In genomic region chr1:182615468-182616129, GRCh38 we compare ENCODE assay signal across 2 cellular contexts.
TF ChIP-seq lines count a peak whose summit lies in the region.

No MANE protein-coding gene starts in this region.

TF ChIP-seq in SK-N-SH treated with all-trans-retinoic acid at 6 μM for 48 hours, 23 proteins besides CTCF, POLR2A, EP300 and RAD21 (continued from another document):
- TF ChIP-seq, protein P1, sequence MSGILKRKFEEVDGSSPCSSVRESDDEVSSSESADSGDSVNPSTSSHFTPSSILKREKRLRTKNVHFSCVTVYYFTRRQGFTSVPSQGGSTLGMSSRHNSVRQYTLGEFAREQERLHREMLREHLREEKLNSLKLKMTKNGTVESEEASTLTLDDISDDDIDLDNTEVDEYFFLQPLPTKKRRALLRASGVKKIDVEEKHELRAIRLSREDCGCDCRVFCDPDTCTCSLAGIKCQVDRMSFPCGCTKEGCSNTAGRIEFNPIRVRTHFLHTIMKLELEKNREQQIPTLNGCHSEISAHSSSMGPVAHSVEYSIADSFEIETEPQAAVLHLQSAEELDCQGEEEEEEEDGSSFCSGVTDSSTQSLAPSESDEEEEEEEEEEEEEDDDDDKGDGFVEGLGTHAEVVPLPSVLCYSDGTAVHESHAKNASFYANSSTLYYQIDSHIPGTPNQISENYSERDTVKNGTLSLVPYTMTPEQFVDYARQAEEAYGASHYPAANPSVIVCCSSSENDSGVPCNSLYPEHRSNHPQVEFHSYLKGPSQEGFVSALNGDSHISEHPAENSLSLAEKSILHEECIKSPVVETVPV (CRISPR knock-in tag; IDR thresholded peaks at IDR 0.05): no peak
- TF ChIP-seq ZFP3 (CRISPR knock-in tag; IDR thresholded peaks at IDR 0.05) (no peak), TOX (CRISPR knock-in tag; IDR thresholded peaks at IDR 0.05; ENCODE audit: borderline replicate concordance) (no peak), ZNF70 (CRISPR knock-in tag; IDR thresholded peaks at IDR 0.05) (no peak)
- TF ChIP-seq, protein P2, sequence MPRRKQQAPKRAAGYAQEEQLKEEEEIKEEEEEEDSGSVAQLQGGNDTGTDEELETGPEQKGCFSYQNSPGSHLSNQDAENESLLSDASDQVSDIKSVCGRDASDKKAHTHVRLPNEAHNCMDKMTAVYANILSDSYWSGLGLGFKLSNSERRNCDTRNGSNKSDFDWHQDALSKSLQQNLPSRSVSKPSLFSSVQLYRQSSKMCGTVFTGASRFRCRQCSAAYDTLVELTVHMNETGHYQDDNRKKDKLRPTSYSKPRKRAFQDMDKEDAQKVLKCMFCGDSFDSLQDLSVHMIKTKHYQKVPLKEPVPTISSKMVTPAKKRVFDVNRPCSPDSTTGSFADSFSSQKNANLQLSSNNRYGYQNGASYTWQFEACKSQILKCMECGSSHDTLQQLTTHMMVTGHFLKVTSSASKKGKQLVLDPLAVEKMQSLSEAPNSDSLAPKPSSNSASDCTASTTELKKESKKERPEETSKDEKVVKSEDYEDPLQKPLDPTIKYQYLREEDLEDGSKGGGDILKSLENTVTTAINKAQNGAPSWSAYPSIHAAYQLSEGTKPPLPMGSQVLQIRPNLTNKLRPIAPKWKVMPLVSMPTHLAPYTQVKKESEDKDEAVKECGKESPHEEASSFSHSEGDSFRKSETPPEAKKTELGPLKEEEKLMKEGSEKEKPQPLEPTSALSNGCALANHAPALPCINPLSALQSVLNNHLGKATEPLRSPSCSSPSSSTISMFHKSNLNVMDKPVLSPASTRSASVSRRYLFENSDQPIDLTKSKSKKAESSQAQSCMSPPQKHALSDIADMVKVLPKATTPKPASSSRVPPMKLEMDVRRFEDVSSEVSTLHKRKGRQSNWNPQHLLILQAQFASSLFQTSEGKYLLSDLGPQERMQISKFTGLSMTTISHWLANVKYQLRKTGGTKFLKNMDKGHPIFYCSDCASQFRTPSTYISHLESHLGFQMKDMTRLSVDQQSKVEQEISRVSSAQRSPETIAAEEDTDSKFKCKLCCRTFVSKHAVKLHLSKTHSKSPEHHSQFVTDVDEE (CRISPR knock-in tag; IDR thresholded peaks at IDR 0.05): no peak

TF ChIP-seq in liver, 16 proteins besides CTCF, POLR2A, EP300 and RAD21 (continued from another document):
- TF ChIP-seq, protein P3, sequence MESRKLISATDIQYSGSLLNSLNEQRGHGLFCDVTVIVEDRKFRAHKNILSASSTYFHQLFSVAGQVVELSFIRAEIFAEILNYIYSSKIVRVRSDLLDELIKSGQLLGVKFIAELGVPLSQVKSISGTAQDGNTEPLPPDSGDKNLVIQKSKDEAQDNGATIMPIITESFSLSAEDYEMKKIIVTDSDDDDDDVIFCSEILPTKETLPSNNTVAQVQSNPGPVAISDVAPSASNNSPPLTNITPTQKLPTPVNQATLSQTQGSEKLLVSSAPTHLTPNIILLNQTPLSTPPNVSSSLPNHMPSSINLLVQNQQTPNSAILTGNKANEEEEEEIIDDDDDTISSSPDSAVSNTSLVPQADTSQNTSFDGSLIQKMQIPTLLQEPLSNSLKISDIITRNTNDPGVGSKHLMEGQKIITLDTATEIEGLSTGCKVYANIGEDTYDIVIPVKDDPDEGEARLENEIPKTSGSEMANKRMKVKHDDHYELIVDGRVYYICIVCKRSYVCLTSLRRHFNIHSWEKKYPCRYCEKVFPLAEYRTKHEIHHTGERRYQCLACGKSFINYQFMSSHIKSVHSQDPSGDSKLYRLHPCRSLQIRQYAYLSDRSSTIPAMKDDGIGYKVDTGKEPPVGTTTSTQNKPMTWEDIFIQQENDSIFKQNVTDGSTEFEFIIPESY (IDR thresholded peaks at IDR 0.05): no peak
- TF ChIP-seq JUND (IDR thresholded peaks at IDR 0.05): no peak
- TF ChIP-seq, protein P4, sequence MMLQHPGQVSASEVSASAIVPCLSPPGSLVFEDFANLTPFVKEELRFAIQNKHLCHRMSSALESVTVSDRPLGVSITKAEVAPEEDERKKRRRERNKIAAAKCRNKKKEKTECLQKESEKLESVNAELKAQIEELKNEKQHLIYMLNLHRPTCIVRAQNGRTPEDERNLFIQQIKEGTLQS (IDR thresholded peaks at IDR 0.05): no peak
TF ChIP-seq in liver: peak in this region for 1.
